1 cellular context compared by ENCODE assay signal in the genomic region with DNA sequence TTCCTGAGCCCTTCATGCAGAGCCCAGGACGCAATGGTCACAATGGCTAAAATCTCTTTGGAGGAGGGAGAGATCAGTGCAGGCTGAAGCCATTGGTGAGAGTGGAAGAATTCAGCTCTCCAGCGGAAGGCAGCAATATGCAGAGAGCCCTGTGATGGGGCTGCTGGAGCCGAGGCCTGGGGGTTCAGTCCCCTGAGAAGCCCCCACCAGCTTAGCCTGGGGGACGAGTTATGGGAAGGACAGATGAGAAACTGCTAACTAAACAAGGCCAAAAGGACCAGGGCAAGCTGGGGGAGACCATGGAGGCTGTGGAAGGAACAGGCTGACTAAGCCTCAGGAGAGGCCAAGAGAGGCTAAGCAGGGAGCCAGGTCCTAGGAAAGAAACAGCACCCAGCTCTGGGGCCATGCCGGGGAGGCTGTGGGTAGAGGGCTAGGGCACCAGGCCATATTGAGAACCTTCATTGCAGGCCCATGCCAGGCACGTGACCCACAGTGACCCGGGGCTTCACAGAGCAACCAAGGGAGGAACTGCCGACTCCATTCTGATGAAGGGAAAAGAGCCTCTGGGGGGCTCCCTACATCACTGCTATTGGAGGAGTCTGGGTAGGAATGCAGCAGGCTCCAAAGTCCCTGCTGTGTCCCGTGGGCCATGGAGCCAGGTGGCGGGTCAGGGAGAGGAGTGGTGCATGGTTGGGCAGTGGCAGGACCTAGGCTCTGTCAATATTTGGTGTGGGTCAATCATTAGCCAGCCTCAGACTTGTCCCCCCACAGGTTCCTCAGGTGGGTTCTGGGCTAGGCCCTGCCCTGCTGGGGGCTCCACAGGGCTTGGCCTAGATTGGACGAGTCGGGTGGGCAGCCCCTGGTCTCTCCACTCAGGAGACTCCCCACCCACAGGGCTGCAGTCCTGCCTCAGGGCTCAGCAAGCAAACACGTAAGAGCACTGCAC.
TF ChIP-seq lines count a peak whose summit lies in the region.

No MANE protein-coding gene starts in this region.

TF ChIP-seq in HepG2, 621 proteins besides CTCF, POLR2A, EP300 and RAD21 (continued from another document and continues in another):
- TF ChIP-seq ZNF143 (CRISPR knock-in tag; IDR thresholded peaks at IDR 0.05) (peak; percentile 86), MED1 (CRISPR knock-in tag; IDR thresholded peaks at IDR 0.05) (peak; percentile 96), SP5 (CRISPR knock-in tag; IDR thresholded peaks at IDR 0.05; ENCODE audit: borderline replicate concordance, low read depth) (peak; percentile 81; the same call in 1 of the 2 replicates), ZBTB38 (CRISPR knock-in tag; IDR thresholded peaks at IDR 0.05) (peak; percentile 89; the same call in 1 of the 2 replicates), NFAT5 (CRISPR knock-in tag; IDR thresholded peaks at IDR 0.05) (no peak), GZF1 (CRISPR knock-in tag; IDR thresholded peaks at IDR 0.05) (peak; percentile 54; the same call in 1 of the 2 replicates), ZBTB20 (CRISPR knock-in tag; IDR thresholded peaks at IDR 0.05; ENCODE audit: borderline replicate concordance, low read depth) (peak; percentile 50; the same call in 1 of the 2 replicates), KDM4B (CRISPR knock-in tag; IDR thresholded peaks at IDR 0.05) (peak; percentile 57; the same call in 1 of the 2 replicates), RELA (CRISPR knock-in tag; IDR thresholded peaks at IDR 0.05) (no peak; the same call in 1 of the 2 replicates), PHF20 (CRISPR knock-in tag; IDR thresholded peaks at IDR 0.05) (0 out of 2 replicates have a peak, but pooled peaks have one; percentile 22), CREM (IDR thresholded peaks at IDR 0.05) (peak; percentile 75; the same call in 1 of the 2 replicates), CREM (CRISPR knock-in tag; IDR thresholded peaks at IDR 0.05) (no peak), SKI (IDR thresholded peaks at IDR 0.05; ENCODE audit: partially characterized antibody) (peak; percentile 80), NFYB (CRISPR knock-in tag; IDR thresholded peaks at IDR 0.05) (peak; percentile 70), DR1 (CRISPR knock-in tag; IDR thresholded peaks at IDR 0.05) (peak; percentile 56; the same call in 1 of the 2 replicates), ZNF878 (CRISPR knock-in tag; IDR thresholded peaks at IDR 0.05) (peak; percentile 82), ZNF720 (CRISPR knock-in tag; IDR thresholded peaks at IDR 0.05) (no peak), ZNF335 (CRISPR knock-in tag; IDR thresholded peaks at IDR 0.05) (peak; percentile 77), GTF3A (CRISPR knock-in tag; conservative IDR thresholded peaks at IDR 0.05) (0 out of 2 replicates have a peak, but pooled peaks have one; percentile 32), HOXA3 (CRISPR knock-in tag; IDR thresholded peaks at IDR 0.05) (peak; percentile 96), ZNF563 (CRISPR knock-in tag; IDR thresholded peaks at IDR 0.05) (peak; percentile 57; the same call in 1 of the 2 replicates), ZKSCAN1 (IDR thresholded peaks at IDR 0.05; ENCODE audit: low read length) (no peak), EHMT2 (IDR thresholded peaks at IDR 0.05; ENCODE audit: borderline replicate concordance, low read depth, low read length) (0 out of 2 replicates have a peak, but pooled peaks have one; percentile 69), BRF2 (CRISPR knock-in tag; IDR thresholded peaks at IDR 0.05) (peak; percentile 93), IRF2 (CRISPR knock-in tag; IDR thresholded peaks at IDR 0.05) (peak; percentile 95), ZNF263 (CRISPR knock-in tag; IDR thresholded peaks at IDR 0.05) (peak; percentile 72), ZNF768 (CRISPR knock-in tag; IDR thresholded peaks at IDR 0.05) (no peak), ZNF431 (CRISPR knock-in tag; IDR thresholded peaks at IDR 0.05; ENCODE audit: borderline replicate concordance, low read depth) (peak; percentile 87; the same call in 1 of the 2 replicates)
- TF ChIP-seq, protein P1, sequence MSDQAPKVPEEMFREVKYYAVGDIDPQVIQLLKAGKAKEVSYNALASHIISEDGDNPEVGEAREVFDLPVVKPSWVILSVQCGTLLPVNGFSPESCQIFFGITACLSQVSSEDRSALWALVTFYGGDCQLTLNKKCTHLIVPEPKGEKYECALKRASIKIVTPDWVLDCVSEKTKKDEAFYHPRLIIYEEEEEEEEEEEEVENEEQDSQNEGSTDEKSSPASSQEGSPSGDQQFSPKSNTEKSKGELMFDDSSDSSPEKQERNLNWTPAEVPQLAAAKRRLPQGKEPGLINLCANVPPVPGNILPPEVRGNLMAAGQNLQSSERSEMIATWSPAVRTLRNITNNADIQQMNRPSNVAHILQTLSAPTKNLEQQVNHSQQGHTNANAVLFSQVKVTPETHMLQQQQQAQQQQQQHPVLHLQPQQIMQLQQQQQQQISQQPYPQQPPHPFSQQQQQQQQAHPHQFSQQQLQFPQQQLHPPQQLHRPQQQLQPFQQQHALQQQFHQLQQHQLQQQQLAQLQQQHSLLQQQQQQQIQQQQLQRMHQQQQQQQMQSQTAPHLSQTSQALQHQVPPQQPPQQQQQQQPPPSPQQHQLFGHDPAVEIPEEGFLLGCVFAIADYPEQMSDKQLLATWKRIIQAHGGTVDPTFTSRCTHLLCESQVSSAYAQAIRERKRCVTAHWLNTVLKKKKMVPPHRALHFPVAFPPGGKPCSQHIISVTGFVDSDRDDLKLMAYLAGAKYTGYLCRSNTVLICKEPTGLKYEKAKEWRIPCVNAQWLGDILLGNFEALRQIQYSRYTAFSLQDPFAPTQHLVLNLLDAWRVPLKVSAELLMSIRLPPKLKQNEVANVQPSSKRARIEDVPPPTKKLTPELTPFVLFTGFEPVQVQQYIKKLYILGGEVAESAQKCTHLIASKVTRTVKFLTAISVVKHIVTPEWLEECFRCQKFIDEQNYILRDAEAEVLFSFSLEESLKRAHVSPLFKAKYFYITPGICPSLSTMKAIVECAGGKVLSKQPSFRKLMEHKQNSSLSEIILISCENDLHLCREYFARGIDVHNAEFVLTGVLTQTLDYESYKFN (CRISPR knock-in tag; conservative IDR thresholded peaks at IDR 0.05), result peak; percentile 100
- TF ChIP-seq, protein P2, sequence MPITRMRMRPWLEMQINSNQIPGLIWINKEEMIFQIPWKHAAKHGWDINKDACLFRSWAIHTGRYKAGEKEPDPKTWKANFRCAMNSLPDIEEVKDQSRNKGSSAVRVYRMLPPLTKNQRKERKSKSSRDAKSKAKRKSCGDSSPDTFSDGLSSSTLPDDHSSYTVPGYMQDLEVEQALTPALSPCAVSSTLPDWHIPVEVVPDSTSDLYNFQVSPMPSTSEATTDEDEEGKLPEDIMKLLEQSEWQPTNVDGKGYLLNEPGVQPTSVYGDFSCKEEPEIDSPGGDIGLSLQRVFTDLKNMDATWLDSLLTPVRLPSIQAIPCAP (CRISPR knock-in tag; IDR thresholded peaks at IDR 0.05; ENCODE audit: low read depth), result 0 out of 2 replicates have a peak, but pooled peaks have one; percentile 7
- TF ChIP-seq, protein P3, sequence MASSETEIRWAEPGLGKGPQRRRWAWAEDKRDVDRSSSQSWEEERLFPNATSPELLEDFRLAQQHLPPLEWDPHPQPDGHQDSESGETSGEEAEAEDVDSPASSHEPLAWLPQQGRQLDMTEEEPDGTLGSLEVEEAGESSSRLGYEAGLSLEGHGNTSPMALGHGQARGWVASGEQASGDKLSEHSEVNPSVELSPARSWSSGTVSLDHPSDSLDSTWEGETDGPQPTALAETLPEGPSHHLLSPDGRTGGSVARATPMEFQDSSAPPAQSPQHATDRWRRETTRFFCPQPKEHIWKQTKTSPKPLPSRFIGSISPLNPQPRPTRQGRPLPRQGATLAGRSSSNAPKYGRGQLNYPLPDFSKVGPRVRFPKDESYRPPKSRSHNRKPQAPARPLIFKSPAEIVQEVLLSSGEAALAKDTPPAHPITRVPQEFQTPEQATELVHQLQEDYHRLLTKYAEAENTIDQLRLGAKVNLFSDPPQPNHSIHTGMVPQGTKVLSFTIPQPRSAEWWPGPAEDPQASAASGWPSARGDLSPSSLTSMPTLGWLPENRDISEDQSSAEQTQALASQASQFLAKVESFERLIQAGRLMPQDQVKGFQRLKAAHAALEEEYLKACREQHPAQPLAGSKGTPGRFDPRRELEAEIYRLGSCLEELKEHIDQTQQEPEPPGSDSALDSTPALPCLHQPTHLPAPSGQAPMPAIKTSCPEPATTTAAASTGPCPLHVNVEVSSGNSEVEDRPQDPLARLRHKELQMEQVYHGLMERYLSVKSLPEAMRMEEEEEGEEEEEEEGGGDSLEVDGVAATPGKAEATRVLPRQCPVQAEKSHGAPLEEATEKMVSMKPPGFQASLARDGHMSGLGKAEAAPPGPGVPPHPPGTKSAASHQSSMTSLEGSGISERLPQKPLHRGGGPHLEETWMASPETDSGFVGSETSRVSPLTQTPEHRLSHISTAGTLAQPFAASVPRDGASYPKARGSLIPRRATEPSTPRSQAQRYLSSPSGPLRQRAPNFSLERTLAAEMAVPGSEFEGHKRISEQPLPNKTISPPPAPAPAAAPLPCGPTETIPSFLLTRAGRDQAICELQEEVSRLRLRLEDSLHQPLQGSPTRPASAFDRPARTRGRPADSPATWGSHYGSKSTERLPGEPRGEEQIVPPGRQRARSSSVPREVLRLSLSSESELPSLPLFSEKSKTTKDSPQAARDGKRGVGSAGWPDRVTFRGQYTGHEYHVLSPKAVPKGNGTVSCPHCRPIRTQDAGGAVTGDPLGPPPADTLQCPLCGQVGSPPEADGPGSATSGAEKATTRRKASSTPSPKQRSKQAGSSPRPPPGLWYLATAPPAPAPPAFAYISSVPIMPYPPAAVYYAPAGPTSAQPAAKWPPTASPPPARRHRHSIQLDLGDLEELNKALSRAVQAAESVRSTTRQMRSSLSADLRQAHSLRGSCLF (CRISPR knock-in tag; IDR thresholded peaks at IDR 0.05; ENCODE audit: borderline replicate concordance), result no peak
- TF ChIP-seq, protein P4, sequence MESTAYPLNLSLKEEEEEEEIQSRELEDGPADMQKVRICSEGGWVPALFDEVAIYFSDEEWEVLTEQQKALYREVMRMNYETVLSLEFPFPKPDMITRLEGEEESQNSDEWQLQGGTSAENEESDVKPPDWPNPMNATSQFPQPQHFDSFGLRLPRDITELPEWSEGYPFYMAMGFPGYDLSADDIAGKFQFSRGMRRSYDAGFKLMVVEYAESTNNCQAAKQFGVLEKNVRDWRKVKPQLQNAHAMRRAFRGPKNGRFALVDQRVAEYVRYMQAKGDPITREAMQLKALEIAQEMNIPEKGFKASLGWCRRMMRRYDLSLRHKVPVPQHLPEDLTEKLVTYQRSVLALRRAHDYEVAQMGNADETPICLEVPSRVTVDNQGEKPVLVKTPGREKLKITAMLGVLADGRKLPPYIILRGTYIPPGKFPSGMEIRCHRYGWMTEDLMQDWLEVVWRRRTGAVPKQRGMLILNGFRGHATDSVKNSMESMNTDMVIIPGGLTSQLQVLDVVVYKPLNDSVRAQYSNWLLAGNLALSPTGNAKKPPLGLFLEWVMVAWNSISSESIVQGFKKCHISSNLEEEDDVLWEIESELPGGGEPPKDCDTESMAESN (CRISPR knock-in tag; conservative IDR thresholded peaks at IDR 0.05), result peak; percentile 79
- TF ChIP-seq, protein P5, sequence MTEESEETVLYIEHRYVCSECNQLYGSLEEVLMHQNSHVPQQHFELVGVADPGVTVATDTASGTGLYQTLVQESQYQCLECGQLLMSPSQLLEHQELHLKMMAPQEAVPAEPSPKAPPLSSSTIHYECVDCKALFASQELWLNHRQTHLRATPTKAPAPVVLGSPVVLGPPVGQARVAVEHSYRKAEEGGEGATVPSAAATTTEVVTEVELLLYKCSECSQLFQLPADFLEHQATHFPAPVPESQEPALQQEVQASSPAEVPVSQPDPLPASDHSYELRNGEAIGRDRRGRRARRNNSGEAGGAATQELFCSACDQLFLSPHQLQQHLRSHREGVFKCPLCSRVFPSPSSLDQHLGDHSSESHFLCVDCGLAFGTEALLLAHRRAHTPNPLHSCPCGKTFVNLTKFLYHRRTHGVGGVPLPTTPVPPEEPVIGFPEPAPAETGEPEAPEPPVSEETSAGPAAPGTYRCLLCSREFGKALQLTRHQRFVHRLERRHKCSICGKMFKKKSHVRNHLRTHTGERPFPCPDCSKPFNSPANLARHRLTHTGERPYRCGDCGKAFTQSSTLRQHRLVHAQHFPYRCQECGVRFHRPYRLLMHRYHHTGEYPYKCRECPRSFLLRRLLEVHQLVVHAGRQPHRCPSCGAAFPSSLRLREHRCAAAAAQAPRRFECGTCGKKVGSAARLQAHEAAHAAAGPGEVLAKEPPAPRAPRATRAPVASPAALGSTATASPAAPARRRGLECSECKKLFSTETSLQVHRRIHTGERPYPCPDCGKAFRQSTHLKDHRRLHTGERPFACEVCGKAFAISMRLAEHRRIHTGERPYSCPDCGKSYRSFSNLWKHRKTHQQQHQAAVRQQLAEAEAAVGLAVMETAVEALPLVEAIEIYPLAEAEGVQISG (CRISPR knock-in tag; IDR thresholded peaks at IDR 0.05), result peak; percentile 90
